ENCODE assay signal across 18 cellular contexts in genomic region chr2:238430781-238431180, GRCh38. TPM values are rescaled to one million over a fixed set of nuclear protein-coding genes. Genes with fewer than 3 reads are reported as not detected.
DNase-seq lines count a peak whose midpoint lies in the region; ATAC-seq, FAIRE-seq and TF ChIP-seq lines count a peak whose summit lies in the region.
"Had no signal": no experiment of that assay in that cellular context is flagged by ENCODE, and none has a peak within 500 bp of the region (broad histone marks: within the 10 kb centered on the region; RNA-seq: fewer than 3 reads in every experiment).

No MANE protein-coding gene starts in this region.

- peaks cover 67% of the 10 kb centered on the region for H3K4me1 Mint-ChIP-seq in activated T-cell treated with anti-CD3 and anti-CD28 coated beads, Interleukin-2, amount 50 U/mL, for 24 hours (ENCODE audit: low read depth)
- peaks cover 85% of the 10 kb centered on the region for H3K4me1 Mint-ChIP-seq in HFFc6 (ENCODE audit: low read depth)

- peaks cover 63% of the 10 kb centered on the region for H3K36me3 ChIP-seq in K562 (ENCODE audit: control insufficient read depth, insufficient read depth, low read length)
- H3K36me3 ChIP-seq in osteoblast (ENCODE audit: insufficient read depth, low read length): peaks cover 57% of the 10 kb centered on the region
- peaks cover 25% of the 10 kb centered on the region for H3K36me3 ChIP-seq in SJCRH30

- in situ Hi-C loops in K562 (cut with MboI): no loop called here

- BruUV-seq in K562 (replicated peaks; lab: Mats Ljungman, UMichigan): no TSS peak

- no peak for TF ChIP-seq EP300 in K562 (IDR thresholded peaks at IDR 0.05; ENCODE audit: low read length)

- intact Hi-C loops in K562 (cut with micrococcal nuclease): no loop called here

- no peak for FAIRE-seq in K562 (lab: Jason Lieb, UNC)
- FAIRE-seq: G401.6, GM12891, GM18507 had no signal

- H3K27ac Mint-ChIP-seq in activated T-cell treated with anti-CD3 and anti-CD28 coated beads, Interleukin-2, amount 50 U/mL, for 24 hours: peak overlapping the region; percentile 42
- peak overlapping the region; percentile 99 for H3K27ac Mint-ChIP-seq in HFFc6

- no peak for TF ChIP-seq RAD21 in K562 (CRISPR knock-in tag; conservative IDR thresholded peaks at IDR 0.05 in 1 of 2, IDR thresholded peaks at IDR 0.05 in 1 of 2)

- CTCF ChIA-PET in K562 (lab: Yijun Ruan, JAX; ENCODE audit: low intra/inter-chr PET ratio): no interaction called here

- no peaks in the 10 kb centered on the region for H4K20me1 ChIP-seq in K562 (replicated peaks; ENCODE audit: control insufficient read depth, insufficient read depth, low read length)
- no peaks in the 10 kb centered on the region for H4K20me1 ChIP-seq in osteoblast (ENCODE audit: insufficient read depth, low read length)

- POLR2A ChIA-PET in K562 (lab: Yijun Ruan, JAX): interaction anchor here (1.2 kb wide), 2 partner anchors 9 kb away, joined by 3 read pairs; no protein-coding TSS in a partner anchor

- H3K4me3 Mint-ChIP-seq in activated T-cell treated with anti-CD3 and anti-CD28 coated beads, Interleukin-2, amount 50 U/mL, for 24 hours: no peak overlapping the region
- H3K4me3 Mint-ChIP-seq in HFFc6: 0 out of 2 replicates have a peak overlapping the region, but pooled peaks have one; percentile 40

- H3K36me3 Mint-ChIP-seq in activated T-cell treated with anti-CD3 and anti-CD28 coated beads, Interleukin-2, amount 50 U/mL, for 24 hours (ENCODE audit: low read depth): peaks cover 78% of the 10 kb centered on the region
- H3K36me3 Mint-ChIP-seq in HFFc6 (ENCODE audit: low read depth): peaks cover 69% of the 10 kb centered on the region

- no peak overlapping the region for H2AFZ ChIP-seq in K562 (ENCODE audit: low read depth, low read length)
- H2AFZ ChIP-seq in osteoblast (ENCODE audit: low read length): no peak overlapping the region

- H3K79me2 ChIP-seq in K562 (ENCODE audit: control insufficient read depth, insufficient read depth, low read length) (peaks cover 87% of the 10 kb centered on the region), osteoblast (ENCODE audit: insufficient read depth, low read length) (peaks cover 79% of the 10 kb centered on the region)

- WGBS in K562 (ENCODE audit: insufficient coverage, low coverage, missing lambda C conversion rate): 89% methylated on average over 4 of the region's 6 CpGs

- H3K4me2 ChIP-seq in K562 (ENCODE audit: insufficient read depth, low read length) (no peak overlapping the region), osteoblast (ENCODE audit: insufficient read depth, low read length) (peak overlapping the region; percentile 15)
- H3K4me2 ChIP-seq: BLaER1 had no signal

- ATAC-seq in K562: no peak
- no peak for ATAC-seq in GM21526 (IDR thresholded peaks at IDR 0.05; ENCODE audit: low FRiP score, unreplicated experiment)

- H3K27ac ChIP-seq in K562 (ENCODE audit: extremely low read depth, low read depth, low read length) (no peak overlapping the region), osteoblast (ENCODE audit: low read depth, low read length) (peak overlapping the region; percentile 99), SJCRH30 (no peak overlapping the region)
- H3K27ac ChIP-seq: BLaER1 had no signal

- no peaks in the 10 kb centered on the region for H3K27me3 ChIP-seq in K562 (ENCODE audit: control insufficient read depth in 2 of 2, insufficient read depth in 2 of 2, low read length in 2 of 2)
- H3K27me3 ChIP-seq in osteoblast (ENCODE audit: insufficient read depth, low read length): no peaks in the 10 kb centered on the region
- no peaks in the 10 kb centered on the region for H3K27me3 ChIP-seq in SJCRH30
- H3K27me3 ChIP-seq: BLaER1 had no signal

- H3K9me1 ChIP-seq in K562 (ENCODE audit: control insufficient read depth, insufficient read depth, low read length): no peaks in the 10 kb centered on the region

- no peaks in the 10 kb centered on the region for H3K9me3 ChIP-seq in K562 (replicated peaks; ENCODE audit: control insufficient read depth, insufficient read depth, low read depth, low read length)
- peaks cover 5% of the 10 kb centered on the region for H3K9me3 ChIP-seq in osteoblast (ENCODE audit: low read depth, low read length)
- H3K9me3 ChIP-seq in SJCRH30 (replicated peaks): no peaks in the 10 kb centered on the region

- no peak for TF ChIP-seq POLR2A in K562 (conservative IDR thresholded peaks at IDR 0.05)

- H3K9me3 Mint-ChIP-seq in activated T-cell treated with anti-CD3 and anti-CD28 coated beads, Interleukin-2, amount 50 U/mL, for 24 hours: no peaks in the 10 kb centered on the region
- peaks cover 25% of the 10 kb centered on the region for H3K9me3 Mint-ChIP-seq in HFFc6

- H3K4me3 ChIP-seq in K562: no peak overlapping the region
- no peak overlapping the region for H3K4me3 ChIP-seq in osteoblast (ENCODE audit: insufficient read depth, low read length)
- no peak overlapping the region for H3K4me3 ChIP-seq in SJCRH30
- H3K4me3 ChIP-seq: BLaER1 had no signal

- H3K4me1 ChIP-seq in K562 (replicated peaks in 1 of 2; ENCODE audit: control insufficient read depth in 2 of 2, insufficient read depth in 2 of 2, low read length in 2 of 2) (peaks cover 14 to 33% of the 10 kb centered on the region in 2 experiments; a peak in 4 of 5 replicates), osteoblast (ENCODE audit: insufficient read depth, low read length) (peaks cover 68% of the 10 kb centered on the region), SJCRH30 (peaks cover 3% of the 10 kb centered on the region)

- TF ChIP-seq CTCF in HFFc6 (IDR thresholded peaks at IDR 0.05) (no peak), K562 (IDR thresholded peaks at IDR 0.05 in 2 of 3, conservative IDR thresholded peaks at IDR 0.05 in 1 of 3; ENCODE audit: insufficient read depth in 2 of 3, low read depth in 1 of 3, low read length in 3 of 3) (no peak), osteoblast (IDR thresholded peaks at IDR 0.05; ENCODE audit: extremely low read depth, low read depth, low read length) (no peak)

- no peak overlapping the region for H3K9ac ChIP-seq in K562 (ENCODE audit: insufficient read depth in 1 of 2, low read depth in 2 of 2, low read length in 2 of 2)
- H3K9ac ChIP-seq: BLaER1 had no signal

- H3K27me3 Mint-ChIP-seq in activated T-cell treated with anti-CD3 and anti-CD28 coated beads, Interleukin-2, amount 50 U/mL, for 24 hours: no peaks in the 10 kb centered on the region
- peaks cover 6% of the 10 kb centered on the region for H3K27me3 Mint-ChIP-seq in HFFc6 (ENCODE audit: insufficient read depth)

- no peak for DNase-seq in activated T-cell treated with anti-CD3 and anti-CD28 coated beads, Interleukin-2, amount 50 U/mL, for 24 hours
- DNase-seq in activated T-cell treated with anti-CD3 and anti-CD28 coated beads for 4 hours (no peak), HFFc6 (no peak), K562 (ENCODE audit: extremely low read depth in 1 of 4, low spot score in 3 of 4) (no peak), osteoblast (ENCODE audit: insufficient read length, low spot score, missing footprints) (no peak), SJCRH30 (no peak), NCI-H774 (lab: John Stamatoyannopoulos, UW) (no peak)
- DNase-seq: DND-41, GOT3, NCI-H1105 treated with DMSO at 0.1 percent for 48 hours, NCI-H187, NCI-H226, NCI-H524 treated with DMSO at 0.1 percent for 48 hours had no signal

TF ChIP-seq in K562, 482 proteins besides CTCF, POLR2A, EP300 and RAD21:
- TF ChIP-seq ZNF639 (CRISPR knock-in tag; conservative IDR thresholded peaks at IDR 0.05 in 1 of 2, IDR thresholded peaks at IDR 0.05 in 1 of 2) (no peak), NFE2 (IDR thresholded peaks at IDR 0.05; ENCODE audit: low read depth) (peak; percentile 27; the same call in 1 of the 2 replicates), EZH2 (IDR thresholded peaks at IDR 0.05; ENCODE audit: borderline replicate concordance, low read depth, low read length) (no peak), ELF4 (CRISPR knock-in tag; IDR thresholded peaks at IDR 0.05) (no peak), STAT5B (CRISPR knock-in tag; IDR thresholded peaks at IDR 0.05) (no peak)
TF ChIP-seq in K562: peak in this region for 1.

RNA-seq across cellular contexts. Expression of gene ASB1, which starts 4.1 kb away (rescaled TPM):
- total RNA-seq in HFFc6 (2021; fragmentation: NEBNext Ultra II Directional; extraction: Animal tissue kit (Norgen Biotek cat#: 25700)): 10 to 100 TPM; 56.0 to 77.5 (median 74.4) TPM
- 69.7 and 90.0 TPM in 2 replicates for total RNA-seq in K562 (2011; cell fraction: chromatin; rRNA removed; ENCODE audit: low replicate concordance)
- 54.0 and 56.1 TPM in 2 replicates for total RNA-seq in K562 (2011; cell fraction: nucleolus; rRNA removed)
- total RNA-seq in K562 (2011; cell fraction: nucleoplasm; rRNA removed): 64.5 and 65.1 TPM in 2 replicates
- total RNA-seq in K562 (2014; rRNA removed) (32.0 and 37.5 TPM in 2 replicates), K562 (2014; rRNA removed; fragmentation: Illumina TruSeq; extraction: Trizol) (17.5 and 18.0 TPM in 2 replicates), K562 (2015; rRNA removed; fragmentation: Illumina TruSeq; extraction: Trizol) (18.2 and 20.1 TPM in 2 replicates), K562 (2021) (35.5 and 37.7 TPM in 2 replicates), osteoblast (26.5 and 27.9 TPM in 2 replicates)
- polyA plus RNA-seq in K562 (2011; rRNA removed) (23.9 and 26.4 TPM in 2 replicates), K562 (2014; fragmentation: Illumina TruSeq; extraction: Trizol) (27.5 and 34.9 TPM in 2 replicates), K562 (2014; fragmentation: Nextera tagmentation; extraction: Ambion mirVana) (1 to 10 TPM; 6.3 to 8.7 TPM), K562 (2014; rRNA removed) (33.1 and 42.1 TPM in 2 replicates)
- 25.8 and 40.3 TPM in 2 replicates for polyA plus RNA-seq in K562 (2011; cell fraction: cytosol; rRNA removed)
- 81.4 and 94.5 TPM in 2 replicates for polyA plus RNA-seq in K562 (2011; cell fraction: nucleus; rRNA removed)
- polyA plus RNA-seq in K562 (2012): 22.4 and 22.9 TPM in 2 replicates
- polyA minus RNA-seq in K562 (2011; rRNA and poly(A)+ RNA removed): 13.5 and 17.4 TPM in 2 replicates
- 20.6 and 22.0 TPM in 2 replicates for polyA minus RNA-seq in K562 (2011; cell fraction: cytosol; rRNA and poly(A)+ RNA removed)
- polyA minus RNA-seq in K562 (2011; cell fraction: nucleus; rRNA and poly(A)+ RNA removed): 21.3 and 22.2 TPM in 2 replicates
- 43.8 and 46.9 TPM in 2 replicates for total RNA-seq in SJCRH30 (2014; rRNA removed; shearing (Covaris generic))
